13 cellular contexts compared by ENCODE assay signal in the genomic region with DNA sequence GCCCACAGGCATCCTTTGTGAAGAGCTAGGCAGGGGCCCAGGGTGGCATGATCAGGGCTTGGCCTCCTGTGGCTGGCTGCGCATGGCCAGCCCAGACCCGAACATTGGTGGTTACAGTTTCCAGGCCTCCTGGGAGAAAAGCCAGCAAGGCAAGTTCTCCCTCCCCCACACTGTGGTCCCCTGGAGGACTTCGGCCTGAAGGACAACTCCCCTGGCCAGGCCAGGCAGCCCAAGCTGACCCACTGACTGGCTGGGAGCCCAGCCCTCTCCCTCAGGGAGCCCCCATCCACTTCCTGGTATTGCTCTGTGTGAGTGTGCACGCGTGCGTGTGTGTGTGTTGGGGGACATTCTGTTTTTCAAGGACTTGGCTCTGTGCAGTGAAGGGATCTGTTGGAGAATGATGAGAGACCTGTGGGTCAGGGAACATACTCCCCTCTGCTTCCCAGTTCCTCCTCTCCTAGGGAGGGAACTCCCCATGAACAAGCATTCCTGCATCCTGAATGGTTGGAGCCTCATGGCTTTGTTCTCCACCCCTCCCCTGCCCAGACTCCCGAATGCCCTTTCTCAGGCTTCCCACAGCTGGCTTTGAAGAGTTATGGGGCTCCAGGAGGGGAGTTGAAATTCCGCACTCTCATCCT. TPM values are rescaled to one million over a fixed set of nuclear protein-coding genes. Genes with fewer than 3 reads are reported as not detected.
DNase-seq lines count a peak whose midpoint lies in the region; ATAC-seq, FAIRE-seq and TF ChIP-seq lines count a peak whose summit lies in the region.
"Had no signal": no experiment of that assay in that cellular context is flagged by ENCODE, and none has a peak within 500 bp of the region (broad histone marks: within the 10 kb centered on the region; RNA-seq: fewer than 3 reads in every experiment).

No MANE protein-coding gene starts in this region.

- intact Hi-C loops in gastrocnemius medialis (cut with DNase I; ENCODE audit: low total_unique reads), result no loop called here

- H3K4me1 Mint-ChIP-seq in endodermal cell, result peaks cover 12% of the 10 kb centered on the region
- H3K4me1 Mint-ChIP-seq in natural killer cell treated with Interleukin-12 subunit alpha and Interleukin-12 subunit beta and Interleukin-15 and Interleukin-18, amount 100 ng/mL, for 72 hours (ENCODE audit: low read depth in 2 of 2), result no peaks in the 10 kb centered on the region
- H3K4me1 Mint-ChIP-seq: activated naive CD8-positive, alpha-beta T cell treated with anti-CD3 and anti-CD28 coated beads, Interleukin-2, amount 10 ng/mL, durations not matched to agents 7 days and 5 days; stimulated activated memory B cell treated with anti-CD40 and anti-IgM and Interleukin-4, amounts not matched to agents 10 μg/mL and 1 μg/mL and 100 μg/mL, for 72 hours had no signal

- no peak for FAIRE-seq in H54 (lab: Jason Lieb, UNC)
- FAIRE-seq: small intestine had no signal

- no peaks in the 10 kb centered on the region for H3K9me3 Mint-ChIP-seq in endodermal cell
- no peaks in the 10 kb centered on the region for H3K9me3 Mint-ChIP-seq in natural killer cell treated with Interleukin-12 subunit alpha and Interleukin-12 subunit beta and Interleukin-15 and Interleukin-18, amount 100 ng/mL, for 72 hours
- H3K9me3 Mint-ChIP-seq: activated naive CD8-positive, alpha-beta T cell treated with anti-CD3 and anti-CD28 coated beads, Interleukin-2, amount 10 ng/mL, durations not matched to agents 7 days and 5 days; stimulated activated memory B cell treated with anti-CD40 and anti-IgM and Interleukin-4, amounts not matched to agents 10 μg/mL and 1 μg/mL and 100 μg/mL, for 72 hours had no signal

- H3K9ac ChIP-seq in endodermal cell (ENCODE audit: extremely low read depth, low read length, poor library complexity, severe bottlenecking), result no peak overlapping the region

- 83 to 90% methylated on average over 1 to 7 of the region's 8 CpGs for WGBS in endodermal cell (ENCODE audit: insufficient coverage in 1 of 2, insufficient read length in 1 of 2), 2 experiments

- H3K4me3 ChIP-seq in H7 (ENCODE audit: insufficient read depth, low read depth, low read length) (no peak overlapping the region), endodermal cell (ENCODE audit: low read length) (no peak overlapping the region), gastrocnemius medialis (no peak overlapping the region)

- in situ Hi-C loops in gastrocnemius medialis (cut with MboI; ENCODE audit: low sequenced_read_pairs in 4 of 4), result no loop called here

- no peak for TF ChIP-seq POLR2A in gastrocnemius medialis (IDR thresholded peaks at IDR 0.05)
- TF ChIP-seq POLR2A in H54 (IDR thresholded peaks at IDR 0.05; ENCODE audit: low read depth, low read length), result no peak

- peak; percentile 67 to 73 for ATAC-seq in gastrocnemius medialis
- no peak for ATAC-seq in GM21786 (IDR thresholded peaks at IDR 0.05; ENCODE audit: unreplicated experiment)
- ATAC-seq in natural killer cell treated with Interleukin-12 subunit alpha and Interleukin-12 subunit beta and Interleukin-15 and Interleukin-18, amount 100 ng/mL, for 72 hours, result no peak
- ATAC-seq: stimulated activated memory B cell treated with anti-CD40 and anti-IgM and Interleukin-4, amounts not matched to agents 10 μg/mL and 1 μg/mL and 100 μg/mL, for 72 hours had no signal

- peak; percentile 82 for DNase-seq in H7
- no peak for DNase-seq in endodermal cell
- DNase-seq in kidney tubule cell (ENCODE audit: low spot score), result peak; percentile 32
- peak; percentile 66 to 81 for DNase-seq in gastrocnemius medialis
- no peak for DNase-seq in NOMO-1 treated with DMSO at 0.1 percent for 48 hours (lab: John Stamatoyannopoulos, UW; ENCODE audit: unreplicated experiment)
- DNase-seq in natural killer cell treated with Interleukin-12 subunit alpha and Interleukin-12 subunit beta and Interleukin-15 and Interleukin-18, amount 100 ng/mL, for 72 hours (ENCODE audit: low spot score), result no peak
- DNase-seq in H54 (ENCODE audit: insufficient read length, low spot score), result no peak
- DNase-seq: activated CD4-positive, alpha-beta T cell treated with anti-CD3 and anti-CD28 coated beads for 48 hours; activated naive CD8-positive, alpha-beta T cell treated with anti-CD3 and anti-CD28 coated beads, Interleukin-2, amount 10 ng/mL, durations not matched to agents 7 days and 5 days; BE2C; small intestine had no signal

- H3K27ac ChIP-seq in endodermal cell (ENCODE audit: low read depth, low read length) (peak overlapping the region; percentile 8), gastrocnemius medialis (peak overlapping the region; percentile 44 to 73 (median 59))

- H3K27me3 Mint-ChIP-seq in endodermal cell (ENCODE audit: insufficient read depth), result no peaks in the 10 kb centered on the region
- peaks cover 7 to 14% of the 10 kb centered on the region in 2 donors for H3K27me3 Mint-ChIP-seq in natural killer cell treated with Interleukin-12 subunit alpha and Interleukin-12 subunit beta and Interleukin-15 and Interleukin-18, amount 100 ng/mL, for 72 hours

- peaks cover under 1% of the 10 kb centered on the region; the same call in 1 of the 2 replicates for H3K27me3 ChIP-seq in H7 (ENCODE audit: control insufficient read depth, insufficient read depth, low read length)
- no peaks in the 10 kb centered on the region for H3K27me3 ChIP-seq in endodermal cell (ENCODE audit: control insufficient read depth, insufficient read depth, low read length, poor library complexity, severe bottlenecking)
- H3K27me3 ChIP-seq in gastrocnemius medialis, result no peaks in the 10 kb centered on the region
- H3K27me3 ChIP-seq: BE2C had no signal

- TF ChIP-seq CTCF in endodermal cell (conservative IDR thresholded peaks at IDR 0.05), result no peak
- no peak for TF ChIP-seq CTCF in gastrocnemius medialis (IDR thresholded peaks at IDR 0.05 in 4 of 5, conservative IDR thresholded peaks at IDR 0.05 in 1 of 5)

- peak overlapping the region; percentile 21 for H3K27ac Mint-ChIP-seq in endodermal cell
- H3K27ac Mint-ChIP-seq in natural killer cell treated with Interleukin-12 subunit alpha and Interleukin-12 subunit beta and Interleukin-15 and Interleukin-18, amount 100 ng/mL, for 72 hours, result no peak overlapping the region
- H3K27ac Mint-ChIP-seq: activated naive CD8-positive, alpha-beta T cell treated with anti-CD3 and anti-CD28 coated beads, Interleukin-2, amount 10 ng/mL, durations not matched to agents 7 days and 5 days; stimulated activated memory B cell treated with anti-CD40 and anti-IgM and Interleukin-4, amounts not matched to agents 10 μg/mL and 1 μg/mL and 100 μg/mL, for 72 hours had no signal

- H3K4me1 ChIP-seq in endodermal cell (ENCODE audit: control insufficient read depth, insufficient read depth, low read length), result no peaks in the 10 kb centered on the region
- peaks cover 6 to 17% of the 10 kb centered on the region in 2 donors for H3K4me1 ChIP-seq in gastrocnemius medialis

- no peak overlapping the region for H3K4me3 Mint-ChIP-seq in endodermal cell
- H3K4me3 Mint-ChIP-seq in natural killer cell treated with Interleukin-12 subunit alpha and Interleukin-12 subunit beta and Interleukin-15 and Interleukin-18, amount 100 ng/mL, for 72 hours, result no peak overlapping the region
- H3K4me3 Mint-ChIP-seq: activated naive CD8-positive, alpha-beta T cell treated with anti-CD3 and anti-CD28 coated beads, Interleukin-2, amount 10 ng/mL, durations not matched to agents 7 days and 5 days; stimulated activated memory B cell treated with anti-CD40 and anti-IgM and Interleukin-4, amounts not matched to agents 10 μg/mL and 1 μg/mL and 100 μg/mL, for 72 hours had no signal

- H3K36me3 ChIP-seq in H7 (replicated peaks; ENCODE audit: control insufficient read depth, insufficient read depth, low read length) (no peaks in the 10 kb centered on the region), endodermal cell (ENCODE audit: control insufficient read depth, insufficient read depth, low read length) (no peaks in the 10 kb centered on the region), gastrocnemius medialis (no peaks in the 10 kb centered on the region)
- H3K36me3 ChIP-seq: BE2C had no signal

- H3K9me3 ChIP-seq in endodermal cell (ENCODE audit: control insufficient read depth, low read length) (no peaks in the 10 kb centered on the region), gastrocnemius medialis (no peaks in the 10 kb centered on the region)
- H3K9me3 ChIP-seq: BE2C had no signal

- no peaks in the 10 kb centered on the region for H3K36me3 Mint-ChIP-seq in endodermal cell (ENCODE audit: low read depth)
- no peaks in the 10 kb centered on the region for H3K36me3 Mint-ChIP-seq in natural killer cell treated with Interleukin-12 subunit alpha and Interleukin-12 subunit beta and Interleukin-15 and Interleukin-18, amount 100 ng/mL, for 72 hours
- H3K36me3 Mint-ChIP-seq: activated naive CD8-positive, alpha-beta T cell treated with anti-CD3 and anti-CD28 coated beads, Interleukin-2, amount 10 ng/mL, durations not matched to agents 7 days and 5 days had no signal

RNA-seq across cellular contexts. Expression of gene CORO2B, which starts 29.5 kb away (rescaled TPM):
- 3.8 and 5.4 TPM in 2 replicates for total RNA-seq in H7 (2014; rRNA removed; shearing (Covaris generic))
- total RNA-seq in endodermal cell, result 1 to 10 TPM; 1.1 to 1.2 TPM
- 13.0 TPM for polyA plus RNA-seq in endodermal cell (2013, experiment 1 of 2)
- polyA plus RNA-seq in endodermal cell (2013, experiment 2 of 2), result 12.1 TPM
- 1 to 10 TPM; 1.5 to 2.2 (median 1.8) TPM for total RNA-seq in gastrocnemius medialis
- not detected for total RNA-seq in natural killer cell treated with Interleukin-12 subunit alpha and Interleukin-12 subunit beta and Interleukin-15 and Interleukin-18, amount 100 ng/mL, for 72 hours
- total RNA-seq: activated naive CD8-positive, alpha-beta T cell treated with anti-CD3 and anti-CD28 coated beads, Interleukin-2, amount 10 ng/mL, durations not matched to agents 7 days and 5 days had no signal

Comparison
In these comparisons a context has a peak if more than half of its experiments do, and no peak if none do; other contexts are left out.
1. DNase-seq: peak in H7 (single experiment), kidney tubule cell (single experiment) and gastrocnemius medialis (2 of 2); none in endodermal cell (single experiment), NOMO-1 treated with DMSO at 0.1 percent for 48 hours (single experiment), natural killer cell treated with Interleukin-12 subunit alpha and Interleukin-12 subunit beta and Interleukin-15 and Interleukin-18, amount 100 ng/mL, for 72 hours (single experiment) and H54 (single experiment).
2. ATAC-seq: peak in gastrocnemius medialis (2 of 2); none in GM21786 (single experiment) and natural killer cell treated with Interleukin-12 subunit alpha and Interleukin-12 subunit beta and Interleukin-15 and Interleukin-18, amount 100 ng/mL, for 72 hours (0 of 2).